Comparison of ENCODE assay signal across 8 cellular contexts in the genomic region with DNA sequence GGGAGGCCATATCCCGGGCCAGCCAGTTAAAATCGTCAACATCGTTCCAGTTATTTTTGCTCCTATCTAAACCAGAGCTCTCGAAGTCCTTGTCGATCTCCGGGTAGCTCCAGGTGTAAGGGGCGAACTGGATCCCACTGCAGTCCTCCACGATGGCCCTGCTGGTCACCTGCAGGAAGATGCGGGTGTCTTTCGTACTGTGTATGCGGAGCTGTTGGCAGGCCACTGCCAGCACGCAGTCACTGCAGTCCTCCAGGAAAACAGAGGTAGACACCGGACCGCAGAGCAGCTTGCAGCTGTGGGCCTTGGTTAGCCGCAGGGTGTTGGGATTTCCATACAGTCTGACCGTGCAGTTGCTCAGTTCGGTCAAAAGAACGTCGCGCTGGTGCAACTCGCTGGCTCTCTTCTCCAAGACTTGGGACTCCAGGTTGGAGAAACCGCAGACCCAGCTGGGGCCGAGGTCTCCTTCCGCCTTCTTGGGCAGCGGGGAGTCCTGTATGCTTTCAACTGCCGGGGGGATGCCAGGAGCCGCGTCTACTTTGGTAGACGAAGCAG. TPM values are rescaled to one million over a fixed set of nuclear protein-coding genes. Genes with fewer than 3 reads are reported as not detected.
DNase-seq lines count a peak whose midpoint lies in the region; ATAC-seq and TF ChIP-seq lines count a peak whose summit lies in the region.

No MANE protein-coding gene starts in this region.

- peaks cover 26% of the 10 kb centered on the region for H3K36me3 Mint-ChIP-seq in activated T-helper 2 cell treated with anti-CD3 and anti-CD28 coated beads, Interferon-gamma antibody, Interleukin-2, Interleukin-4, amounts not matched to agents 10 μg/mL and 5 μg/mL and 100 μg/mL, durations not matched to agents 14 hours and 24 hours and 36 hours (ENCODE audit: low read depth)

- H3K9me3 ChIP-seq in Loucy (ENCODE audit: insufficient read depth, low read depth, low read length): no peaks in the 10 kb centered on the region

- intact Hi-C loops in activated T-helper 2 cell treated with anti-CD3 and anti-CD28 coated beads, Interferon-gamma antibody, Interleukin-2, Interleukin-4, amounts not matched to agents 10 μg/mL and 5 μg/mL and 100 μg/mL, durations not matched to agents 14 hours and 24 hours and 36 hours (cut with micrococcal nuclease): loop anchor here (5.0 to 10.0 kb wide), 2 partner anchors 180 to 427 kb away; partner anchors contain the start of genes SRF and UBR2

- peaks cover 24% of the 10 kb centered on the region for H3K4me1 Mint-ChIP-seq in activated T-helper 2 cell treated with anti-CD3 and anti-CD28 coated beads, Interferon-gamma antibody, Interleukin-2, Interleukin-4, amounts not matched to agents 10 μg/mL and 5 μg/mL and 100 μg/mL, durations not matched to agents 14 hours and 24 hours and 36 hours (ENCODE audit: low read depth)

- peak overlapping the region; percentile 92 for H3K4me3 ChIP-seq in Loucy (ENCODE audit: low read length, poor library complexity, severe bottlenecking)

- H3K9me3 Mint-ChIP-seq in activated T-helper 2 cell treated with anti-CD3 and anti-CD28 coated beads, Interferon-gamma antibody, Interleukin-2, Interleukin-4, amounts not matched to agents 10 μg/mL and 5 μg/mL and 100 μg/mL, durations not matched to agents 14 hours and 24 hours and 36 hours: no peaks in the 10 kb centered on the region

- peak overlapping the region; percentile 100 for H3K4me3 Mint-ChIP-seq in activated T-helper 2 cell treated with anti-CD3 and anti-CD28 coated beads, Interferon-gamma antibody, Interleukin-2, Interleukin-4, amounts not matched to agents 10 μg/mL and 5 μg/mL and 100 μg/mL, durations not matched to agents 14 hours and 24 hours and 36 hours (ENCODE audit: low read depth)

- TF ChIP-seq CTCF in Loucy (conservative IDR thresholded peaks at IDR 0.05; ENCODE audit: low read length): no peak

- H3F3A ChIP-seq in Loucy (ENCODE audit: low read depth): peaks cover 8% of the 10 kb centered on the region; the same call in 1 of the 2 replicates

- no peaks in the 10 kb centered on the region for H3K27me3 ChIP-seq in Loucy (ENCODE audit: insufficient read depth, low read length, poor library complexity, severe bottlenecking)

- peak overlapping the region; percentile 99 for H3K4me2 ChIP-seq in Loucy (ENCODE audit: low read depth, low read length, poor library complexity, severe bottlenecking)

- peak; percentile 70 for DNase-seq in DMS 273 (lab: John Stamatoyannopoulos, UW; ENCODE audit: unreplicated experiment)
- DNase-seq in DMS 273 treated with DMSO at 0.1 percent for 48 hours (lab: John Stamatoyannopoulos, UW): no peak
- peak; percentile 36 for DNase-seq in activated T-helper 2 cell treated with anti-CD3 and anti-CD28 coated beads, Interferon-gamma antibody, Interleukin-2, Interleukin-4, amounts not matched to agents 10 μg/mL and 5 μg/mL and 100 μg/mL, durations not matched to agents 14 hours and 24 hours and 36 hours (ENCODE audit: low spot score)
- DNase-seq in glomerular visceral epithelial cell (ENCODE audit: extremely low spot score): peak; percentile 52
- peak; percentile 16 for DNase-seq in pons (ENCODE audit: low spot score)
- DNase-seq in cerebellar nuclear complex (lab: John Stamatoyannopoulos, UW): no peak

- H3K27ac Mint-ChIP-seq in activated T-helper 2 cell treated with anti-CD3 and anti-CD28 coated beads, Interferon-gamma antibody, Interleukin-2, Interleukin-4, amounts not matched to agents 10 μg/mL and 5 μg/mL and 100 μg/mL, durations not matched to agents 14 hours and 24 hours and 36 hours: peak overlapping the region; percentile 21

- no peak overlapping the region for H2AFZ ChIP-seq in Loucy (ENCODE audit: low read length)

- peak overlapping the region; percentile 93 for H3K9ac ChIP-seq in Loucy (ENCODE audit: low read depth, low read length, poor library complexity, severe bottlenecking)

- ATAC-seq in GM21515 (IDR thresholded peaks at IDR 0.05; ENCODE audit: unreplicated experiment): no peak

- H3K9me2 ChIP-seq in Loucy (replicated peaks; ENCODE audit: low read depth, low read length): no peaks in the 10 kb centered on the region

- peaks cover 22% of the 10 kb centered on the region for H4K20me1 ChIP-seq in Loucy (ENCODE audit: insufficient read depth, low read length, poor library complexity, severe bottlenecking)

- H3K27me3 Mint-ChIP-seq in activated T-helper 2 cell treated with anti-CD3 and anti-CD28 coated beads, Interferon-gamma antibody, Interleukin-2, Interleukin-4, amounts not matched to agents 10 μg/mL and 5 μg/mL and 100 μg/mL, durations not matched to agents 14 hours and 24 hours and 36 hours (ENCODE audit: low read depth): no peaks in the 10 kb centered on the region

- peaks cover 42% of the 10 kb centered on the region for H3K79me2 ChIP-seq in Loucy (ENCODE audit: insufficient read depth, low read length)

- no peaks in the 10 kb centered on the region for H3K36me3 ChIP-seq in Loucy (ENCODE audit: insufficient read depth, low read length)

- peaks cover 42% of the 10 kb centered on the region for H3K4me1 ChIP-seq in Loucy (ENCODE audit: insufficient read depth, low read length, poor library complexity, severe bottlenecking)

RNA-seq across cellular contexts. Expression of gene TBCC, which starts 0.7 kb away (rescaled TPM):
- 17.7 and 19.5 TPM in 2 replicates for total RNA-seq in activated T-helper 2 cell treated with anti-CD3 and anti-CD28 coated beads, Interferon-gamma antibody, Interleukin-2, Interleukin-4, amounts not matched to agents 10 μg/mL and 5 μg/mL and 100 μg/mL, durations not matched to agents 14 hours and 24 hours and 36 hours

RNA-seq across cellular contexts. Expression of gene PRPH2, which starts 22.8 kb away (rescaled TPM):
- total RNA-seq in activated T-helper 2 cell treated with anti-CD3 and anti-CD28 coated beads, Interferon-gamma antibody, Interleukin-2, Interleukin-4, amounts not matched to agents 10 μg/mL and 5 μg/mL and 100 μg/mL, durations not matched to agents 14 hours and 24 hours and 36 hours: not detected in 2 replicates

RNA-seq across cellular contexts. Expression of gene BICRAL, which starts 36.7 kb away (rescaled TPM):
- total RNA-seq in activated T-helper 2 cell treated with anti-CD3 and anti-CD28 coated beads, Interferon-gamma antibody, Interleukin-2, Interleukin-4, amounts not matched to agents 10 μg/mL and 5 μg/mL and 100 μg/mL, durations not matched to agents 14 hours and 24 hours and 36 hours: 14.2 and 14.4 TPM in 2 replicates

Comparison
In these comparisons a context has a peak if more than half of its experiments do, and no peak if none do; other contexts are left out.
1. DNase-seq: peak in DMS 273 (single experiment), activated T-helper 2 cell treated with anti-CD3 and anti-CD28 coated beads, Interferon-gamma antibody, Interleukin-2, Interleukin-4, amounts not matched to agents 10 μg/mL and 5 μg/mL and 100 μg/mL, durations not matched to agents 14 hours and 24 hours and 36 hours (single experiment), glomerular visceral epithelial cell (single experiment) and pons (single experiment); none in DMS 273 treated with DMSO at 0.1 percent for 48 hours (single experiment) and cerebellar nuclear complex (0 of 2).